16 cellular contexts compared by ENCODE assay signal in genomic region chr22:43563571-43563970, GRCh38.
DNase-seq lines count a peak whose midpoint lies in the region; ATAC-seq and TF ChIP-seq lines count a peak whose summit lies in the region.
"Had no signal": no experiment of that assay in that cellular context is flagged by ENCODE, and none has a peak within 500 bp of the region (broad histone marks: within the 10 kb centered on the region; RNA-seq: fewer than 3 reads in every experiment).

No MANE protein-coding gene starts in this region.

- H4K5ac ChIP-seq in mesendoderm (ENCODE audit: low read length), result no peak overlapping the region

- H2BK5ac ChIP-seq in mesendoderm (ENCODE audit: low read length), result no peak overlapping the region

- H3K4me3 ChIP-seq in coronary artery (no peak overlapping the region), mesendoderm (ENCODE audit: low read length) (no peak overlapping the region)
- H3K4me3 ChIP-seq: BLaER1 had no signal

- H3K27ac Mint-ChIP-seq in stimulated activated naive B cell treated with anti-CD40 and anti-IgM and Interleukin-4, amounts not matched to agents 10 μg/mL and 1 μg/mL and 100 μg/mL, for 72 hours, result peak overlapping the region; percentile 38
- H3K27ac Mint-ChIP-seq: CD14-positive monocyte; CD4-positive, alpha-beta memory T cell; HFFc6 had no signal

- peaks cover 10 to 17% of the 10 kb centered on the region in 2 donors for H3K27me3 Mint-ChIP-seq in stimulated activated naive B cell treated with anti-CD40 and anti-IgM and Interleukin-4, amounts not matched to agents 10 μg/mL and 1 μg/mL and 100 μg/mL, for 72 hours

- no peak overlapping the region for H4K8ac ChIP-seq in mesendoderm (ENCODE audit: low read depth, low read length)

- H2BK120ac ChIP-seq in mesendoderm (ENCODE audit: low read depth, low read length), result no peak overlapping the region

- H3K23ac ChIP-seq in mesendoderm (ENCODE audit: low read length), result no peak overlapping the region

- peaks cover 2% of the 10 kb centered on the region for H3K4me1 ChIP-seq in mesendoderm (ENCODE audit: control insufficient read depth, low read depth, low read length)

- H3K9ac ChIP-seq in mesendoderm (ENCODE audit: low read length), result no peak overlapping the region
- H3K9ac ChIP-seq: BLaER1 had no signal

- H3K27me3 ChIP-seq in mesendoderm (ENCODE audit: insufficient read depth, low read length, poor library complexity), result no peaks in the 10 kb centered on the region
- H3K27me3 ChIP-seq: BLaER1 had no signal

- no peak for TF ChIP-seq CTCF in coronary artery (IDR thresholded peaks at IDR 0.05)

- H3K36me3 ChIP-seq in mesendoderm (ENCODE audit: control insufficient read depth, insufficient read depth, low read length), result no peaks in the 10 kb centered on the region
- H3K36me3 ChIP-seq: BLaER1 had no signal

- no peak overlapping the region for H3K4ac ChIP-seq in mesendoderm (ENCODE audit: low read depth, low read length)

- no peak overlapping the region for H3K4me2 ChIP-seq in mesendoderm (ENCODE audit: low read length)
- H3K4me2 ChIP-seq: BLaER1 had no signal

- no CpG with 5 or more reads among the region's 8 CpGs for WGBS in mesendoderm (ENCODE audit: extremely low coverage, insufficient coverage, low lambda C conversion rate)

- H3K79me1 ChIP-seq in mesendoderm (ENCODE audit: low read length), result no peaks in the 10 kb centered on the region

- no peaks in the 10 kb centered on the region for H3K79me2 ChIP-seq in mesendoderm (ENCODE audit: control insufficient read depth, insufficient read depth, low read length)

- peak; percentile 14 for DNase-seq in D341Med (ENCODE audit: low spot score)
- DNase-seq in coronary artery (ENCODE audit: low spot score), result peak; percentile 45
- peak; percentile 9 for DNase-seq in mesendoderm
- no peak for DNase-seq in stimulated activated naive B cell treated with anti-CD40 and anti-IgM and Interleukin-4, amounts not matched to agents 10 μg/mL and 1 μg/mL and 100 μg/mL, for 72 hours
- no peak for DNase-seq in ecto neural progenitor cell (ENCODE audit: low spot score)
- no peak for DNase-seq in superior temporal gyrus (ENCODE audit: extremely low spot score)
- DNase-seq: 8988T; CD4-positive, alpha-beta memory T cell; DMS79 treated with DMSO at 0.1 percent for 48 hours; GF-D8; HCEC 1CT; HFFc6 had no signal

- no peak overlapping the region for H3K56ac ChIP-seq in mesendoderm (ENCODE audit: low read length)

- H3K4me3 Mint-ChIP-seq in stimulated activated naive B cell treated with anti-CD40 and anti-IgM and Interleukin-4, amounts not matched to agents 10 μg/mL and 1 μg/mL and 100 μg/mL, for 72 hours, result no peak overlapping the region
- H3K4me3 Mint-ChIP-seq: CD14-positive monocyte; CD4-positive, alpha-beta memory T cell; HFFc6 had no signal

- no peak overlapping the region for H3K18ac ChIP-seq in mesendoderm (ENCODE audit: low read length)

- H2AK5ac ChIP-seq in mesendoderm (ENCODE audit: low read length), result no peak overlapping the region

- H3K9me3 Mint-ChIP-seq in stimulated activated naive B cell treated with anti-CD40 and anti-IgM and Interleukin-4, amounts not matched to agents 10 μg/mL and 1 μg/mL and 100 μg/mL, for 72 hours, result peaks cover 0 to 6% of the 10 kb centered on the region in 2 donors

- no peak overlapping the region for H2BK15ac ChIP-seq in mesendoderm (replicated peaks; ENCODE audit: low read depth)

- H3K4me1 Mint-ChIP-seq in stimulated activated naive B cell treated with anti-CD40 and anti-IgM and Interleukin-4, amounts not matched to agents 10 μg/mL and 1 μg/mL and 100 μg/mL, for 72 hours, result no peaks in the 10 kb centered on the region
- H3K4me1 Mint-ChIP-seq: CD14-positive monocyte; CD4-positive, alpha-beta memory T cell had no signal

- no peak for ATAC-seq in stimulated activated naive B cell treated with anti-CD40 and anti-IgM and Interleukin-4, amounts not matched to agents 10 μg/mL and 1 μg/mL and 100 μg/mL, for 72 hours (replicated peaks)
- no peak for ATAC-seq in GM21367 (IDR thresholded peaks at IDR 0.05; ENCODE audit: unreplicated experiment)

- no peaks in the 10 kb centered on the region for H3K36me3 Mint-ChIP-seq in stimulated activated naive B cell treated with anti-CD40 and anti-IgM and Interleukin-4, amounts not matched to agents 10 μg/mL and 1 μg/mL and 100 μg/mL, for 72 hours
- H3K36me3 Mint-ChIP-seq: CD14-positive monocyte; CD4-positive, alpha-beta memory T cell had no signal

- H3K27ac ChIP-seq in coronary artery, result no peak overlapping the region
- no peak overlapping the region for H3K27ac ChIP-seq in mesendoderm (ENCODE audit: low read depth, low read length)
- H3K27ac ChIP-seq: BLaER1, HL-60 had no signal

Comparison
In these comparisons a context has a peak if more than half of its experiments do, and no peak if none do; other contexts are left out.
1. DNase-seq: peak in D341Med (single experiment), coronary artery (single experiment) and mesendoderm (single experiment); none in stimulated activated naive B cell treated with anti-CD40 and anti-IgM and Interleukin-4, amounts not matched to agents 10 μg/mL and 1 μg/mL and 100 μg/mL, for 72 hours (single experiment), ecto neural progenitor cell (single experiment) and superior temporal gyrus (single experiment).